ENCODE assay signal across 9 cellular contexts in the genomic region with DNA sequence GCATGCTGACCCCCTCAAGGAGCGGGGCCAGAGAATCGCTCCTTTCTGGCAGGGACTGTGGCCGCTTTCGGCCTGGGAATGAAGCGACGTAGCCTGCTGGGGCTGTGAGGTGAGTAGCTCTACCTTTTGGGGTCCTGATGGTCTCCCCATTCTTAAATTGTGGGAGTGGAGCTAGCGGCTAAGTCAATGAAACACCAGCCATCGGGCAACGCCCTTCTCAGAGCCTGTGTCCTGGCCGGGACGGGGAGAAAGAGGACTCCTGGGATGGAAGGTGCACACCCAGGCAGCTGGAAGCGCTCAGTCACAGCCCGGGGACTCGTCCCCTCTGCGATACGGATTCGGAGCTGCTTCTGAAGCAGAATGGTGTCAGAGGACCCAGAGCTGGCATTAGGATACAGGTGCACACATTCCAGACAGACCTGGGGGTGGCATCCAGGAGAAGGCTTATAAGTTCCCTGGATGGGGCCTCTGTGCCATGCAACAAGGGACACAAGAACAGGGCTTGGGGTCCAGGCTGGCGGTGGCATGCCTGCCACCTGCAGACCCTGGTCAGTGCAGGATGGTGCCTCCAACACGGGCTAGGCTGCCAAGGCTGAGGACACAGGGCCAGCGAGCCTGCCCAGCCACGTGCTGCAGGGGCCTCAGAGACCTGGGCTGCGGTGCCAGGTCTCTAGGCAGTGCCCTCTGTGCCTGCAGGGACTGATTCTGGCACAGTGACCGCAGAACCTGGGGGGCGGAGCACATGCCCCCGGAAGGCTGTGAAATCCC. TPM values are rescaled to one million over a fixed set of nuclear protein-coding genes. Genes with fewer than 3 reads are reported as not detected.
A peak's percentile ranks its signal among the peaks of the same experiment; 100 is the strongest.
DNase-seq lines count a peak whose midpoint lies in the region; ATAC-seq, FAIRE-seq and TF ChIP-seq lines count a peak whose summit lies in the region.
"Had no signal": no experiment of that assay in that cellular context is flagged by ENCODE, and none has a peak within 500 bp of the region (broad histone marks: within the 10 kb centered on the region; RNA-seq: fewer than 3 reads in every experiment).

No MANE protein-coding gene starts in this region.

- TF ChIP-seq CTCF in natural killer cell (IDR thresholded peaks at IDR 0.05) (no peak), astrocyte (IDR thresholded peaks at IDR 0.05; ENCODE audit: insufficient read depth, low read depth, low read length) (no peak), lung (IDR thresholded peaks at IDR 0.05; ENCODE audit: control extremely low read depth, extremely low read depth) (no peak)

- H3K36me3 ChIP-seq in astrocyte (ENCODE audit: insufficient read depth, low read length) (no peaks in the 10 kb centered on the region), lung (ENCODE audit: control insufficient read depth in 2 of 2, insufficient read depth in 2 of 2, low read length in 2 of 2) (no peaks in the 10 kb centered on the region)

- peak overlapping the region; percentile 92 for H2AFZ ChIP-seq in astrocyte (ENCODE audit: low read depth, low read length)

- H3K4me1 ChIP-seq in astrocyte (ENCODE audit: insufficient read depth, low read length), result peaks cover 18% of the 10 kb centered on the region
- H3K4me1 ChIP-seq in lung (ENCODE audit: control insufficient read depth in 2 of 2, insufficient read depth in 2 of 2, low read length in 2 of 2), result peaks cover 0 to 7% of the 10 kb centered on the region in 2 donors

- H3K27me3 Mint-ChIP-seq in natural killer cell (ENCODE audit: low read depth in 2 of 2) (peaks cover 15 to 40% of the 10 kb centered on the region in 2 donors), astrocyte (ENCODE audit: low read depth, unreplicated experiment) (peaks cover 28% of the 10 kb centered on the region)
- peaks cover 28 to 30% of the 10 kb centered on the region in 2 donors for H3K27me3 Mint-ChIP-seq in natural killer cell treated with Interleukin-12 subunit alpha and Interleukin-12 subunit beta and Interleukin-15 and Interleukin-18, amount 100 ng/mL, for 72 hours

- intact Hi-C loops in natural killer cell (cut with micrococcal nuclease), result no loop called here

- H3K9ac ChIP-seq in astrocyte (ENCODE audit: low read length), result peak overlapping the region; percentile 38

- H3K9me3 ChIP-seq in astrocyte (ENCODE audit: insufficient read depth, low read depth, low read length), result no peaks in the 10 kb centered on the region
- no peaks in the 10 kb centered on the region for H3K9me3 ChIP-seq in lung (ENCODE audit: control insufficient read depth in 2 of 2, insufficient read depth in 1 of 2, low read length in 1 of 2)

- peaks cover 13% of the 10 kb centered on the region for H4K20me1 ChIP-seq in astrocyte (ENCODE audit: insufficient read depth, low read length)

- H3K4me1 Mint-ChIP-seq in natural killer cell, result peaks cover 8 to 16% of the 10 kb centered on the region in 2 donors
- peaks cover 6 to 11% of the 10 kb centered on the region in 2 donors for H3K4me1 Mint-ChIP-seq in natural killer cell treated with Interleukin-12 subunit alpha and Interleukin-12 subunit beta and Interleukin-15 and Interleukin-18, amount 100 ng/mL, for 72 hours (ENCODE audit: low read depth in 2 of 2)
- H3K4me1 Mint-ChIP-seq in astrocyte (ENCODE audit: low read depth, unreplicated experiment), result peaks cover 7% of the 10 kb centered on the region

- peak overlapping the region; percentile 59 for H3K4me3 ChIP-seq in astrocyte (ENCODE audit: insufficient read depth, low read depth, low read length)
- H3K4me3 ChIP-seq in lung, result peak overlapping the region; percentile 6

- H3K36me3 Mint-ChIP-seq in natural killer cell, result no peaks in the 10 kb centered on the region
- no peaks in the 10 kb centered on the region for H3K36me3 Mint-ChIP-seq in natural killer cell treated with Interleukin-12 subunit alpha and Interleukin-12 subunit beta and Interleukin-15 and Interleukin-18, amount 100 ng/mL, for 72 hours
- no peaks in the 10 kb centered on the region for H3K36me3 Mint-ChIP-seq in astrocyte (ENCODE audit: low read depth, unreplicated experiment)

- peak overlapping the region; percentile 92 for H3K4me2 ChIP-seq in astrocyte (ENCODE audit: low read length)

- no peak for ATAC-seq in natural killer cell
- ATAC-seq in natural killer cell treated with Interleukin-12 subunit alpha and Interleukin-12 subunit beta and Interleukin-15 and Interleukin-18, amount 100 ng/mL, for 72 hours, result no peak
- no peak for ATAC-seq in lung (ENCODE audit: insufficient read depth, low FRiP score)
- no peak for ATAC-seq in GM21737 (IDR thresholded peaks at IDR 0.05; ENCODE audit: unreplicated experiment)
- ATAC-seq in HG03039 (IDR thresholded peaks at IDR 0.05; ENCODE audit: unreplicated experiment), result no peak

- no peaks in the 10 kb centered on the region for H3K9me3 Mint-ChIP-seq in natural killer cell
- H3K9me3 Mint-ChIP-seq in natural killer cell treated with Interleukin-12 subunit alpha and Interleukin-12 subunit beta and Interleukin-15 and Interleukin-18, amount 100 ng/mL, for 72 hours, result no peaks in the 10 kb centered on the region
- peaks cover under 1% of the 10 kb centered on the region for H3K9me3 Mint-ChIP-seq in astrocyte (ENCODE audit: unreplicated experiment)

- H3K27ac ChIP-seq in astrocyte (ENCODE audit: low read depth, low read length) (no peak overlapping the region), lung (ENCODE audit: low read depth in 1 of 2, low read length in 1 of 2) (no peak overlapping the region)

- no peak for FAIRE-seq in astrocyte (lab: Jason Lieb, UNC)
- FAIRE-seq in GM19239 (lab: Jason Lieb, UNC), result no peak
- FAIRE-seq: GM18507 had no signal

- H3K27me3 ChIP-seq in astrocyte (ENCODE audit: insufficient read depth, low read length) (no peaks in the 10 kb centered on the region), lung (ENCODE audit: control insufficient read depth, insufficient read depth) (no peaks in the 10 kb centered on the region)

- H3K27ac Mint-ChIP-seq in natural killer cell, result no peak overlapping the region
- no peak overlapping the region for H3K27ac Mint-ChIP-seq in natural killer cell treated with Interleukin-12 subunit alpha and Interleukin-12 subunit beta and Interleukin-15 and Interleukin-18, amount 100 ng/mL, for 72 hours
- peak overlapping the region; percentile 47 for H3K27ac Mint-ChIP-seq in astrocyte (ENCODE audit: unreplicated experiment)

- peak overlapping the region; percentile 53 for H3K4me3 Mint-ChIP-seq in natural killer cell
- H3K4me3 Mint-ChIP-seq in natural killer cell treated with Interleukin-12 subunit alpha and Interleukin-12 subunit beta and Interleukin-15 and Interleukin-18, amount 100 ng/mL, for 72 hours, result no peak overlapping the region
- peak overlapping the region; percentile 81 for H3K4me3 Mint-ChIP-seq in astrocyte (ENCODE audit: unreplicated experiment)

- 28 to 32% methylated on average over 25 of the region's 25 CpGs for WGBS in lung, 2 donors

- no peak for DNase-seq in natural killer cell
- DNase-seq in natural killer cell treated with Interleukin-12 subunit alpha and Interleukin-12 subunit beta and Interleukin-15 and Interleukin-18, amount 100 ng/mL, for 72 hours (ENCODE audit: low spot score), result no peak
- no peak for DNase-seq in astrocyte (ENCODE audit: low read depth)
- DNase-seq in lung (ENCODE audit: low spot score), result no peak
- DNase-seq in AG08396 (ENCODE audit: low spot score), result no peak
- no peak for DNase-seq in GM19239 (ENCODE audit: insufficient read length, low spot score)

- H3K79me2 ChIP-seq in astrocyte (ENCODE audit: insufficient read depth, low read length), result no peaks in the 10 kb centered on the region

RNA-seq across cellular contexts. Expression of a gene that starts 0.9 kb away (rescaled TPM):
- not detected for total RNA-seq in natural killer cell
- total RNA-seq in natural killer cell treated with Interleukin-12 subunit alpha and Interleukin-12 subunit beta and Interleukin-15 and Interleukin-18, amount 100 ng/mL, for 72 hours, result under 1 TPM in 1 of 2 donors, not detected in 1; 0.11 TPM
- total RNA-seq in astrocyte, result 2.6 and 4.1 TPM in 2 replicates
- 1 to 10 TPM; 5.5 to 8.6 TPM for total RNA-seq in lung
- 1 to 10 TPM; 2.6 to 4.3 TPM for polyA plus RNA-seq in lung

RNA-seq across cellular contexts. Expression of a gene that starts 58.1 kb away (rescaled TPM):
- not detected for total RNA-seq in natural killer cell
- total RNA-seq in natural killer cell treated with Interleukin-12 subunit alpha and Interleukin-12 subunit beta and Interleukin-15 and Interleukin-18, amount 100 ng/mL, for 72 hours, result not detected
- total RNA-seq in astrocyte, result not detected in 2 replicates
- total RNA-seq in lung, result 1 to 10 TPM in 1 of 2 donors, under 1 TPM in 1; 0.09 to 3.1 TPM
- polyA plus RNA-seq in lung, result 1 to 10 TPM; 1.6 to 2.2 TPM
